Comparison of ENCODE assay signal across 8 cellular contexts in genomic region chr10:3776796-3777571, GRCh38. TPM values are rescaled to one million over a fixed set of nuclear protein-coding genes. Genes with fewer than 3 reads are reported as not detected.
A peak's percentile ranks its signal among the peaks of the same experiment; 100 is the strongest.
DNase-seq lines count a peak whose midpoint lies in the region; ATAC-seq, FAIRE-seq and TF ChIP-seq lines count a peak whose summit lies in the region.

No MANE protein-coding gene starts in this region.

- peaks cover 32 to 47% of the 10 kb centered on the region in 2 experiments for H3K36me3 ChIP-seq in endothelial cell of umbilical vein (ENCODE audit: control insufficient read depth in 2 of 2, extremely low read depth in 1 of 2, insufficient read depth in 2 of 2, low read length in 2 of 2)
- peaks cover 7% of the 10 kb centered on the region for H3K36me3 ChIP-seq in neural progenitor cell

- H3K27me3 Mint-ChIP-seq in activated CD4-positive, alpha-beta memory T cell treated with anti-CD3 and anti-CD28 coated beads, Interleukin-2, amount 10 ng/mL, durations not matched to agents 7 days and 5 days, result no peaks in the 10 kb centered on the region
- H3K27me3 Mint-ChIP-seq in neural progenitor cell (ENCODE audit: insufficient read depth, low read depth), result peaks cover under 1% of the 10 kb centered on the region

- BruUV-seq in endothelial cell of umbilical vein (replicated peaks; lab: Mats Ljungman, UMichigan), result no TSS peak

- H3K4me3 ChIP-seq in endothelial cell of umbilical vein (replicated peaks in 1 of 3; ENCODE audit: insufficient read depth in 1 of 3, low read depth in 1 of 3, low read length in 3 of 3) (no peak overlapping the region), neural progenitor cell (no peak overlapping the region)

- H3K9me1 ChIP-seq in endothelial cell of umbilical vein (replicated peaks; ENCODE audit: control insufficient read depth, extremely low read depth, insufficient read depth, low read length), result no peaks in the 10 kb centered on the region

- H3K27ac Mint-ChIP-seq in activated CD4-positive, alpha-beta memory T cell treated with anti-CD3 and anti-CD28 coated beads, Interleukin-2, amount 10 ng/mL, durations not matched to agents 7 days and 5 days, result peak overlapping the region; percentile 58
- H3K27ac Mint-ChIP-seq in neural progenitor cell, result no peak overlapping the region

- H3F3A ChIP-seq in neural progenitor cell (ENCODE audit: low read depth), result peaks cover 11% of the 10 kb centered on the region

- peaks cover 78% of the 10 kb centered on the region for H3K36me3 Mint-ChIP-seq in activated CD4-positive, alpha-beta memory T cell treated with anti-CD3 and anti-CD28 coated beads, Interleukin-2, amount 10 ng/mL, durations not matched to agents 7 days and 5 days (ENCODE audit: low read depth)
- peaks cover 44% of the 10 kb centered on the region for H3K36me3 Mint-ChIP-seq in neural progenitor cell

- no peak for ATAC-seq in GM21825 (IDR thresholded peaks at IDR 0.05; ENCODE audit: unreplicated experiment)
- ATAC-seq in GM18520 (IDR thresholded peaks at IDR 0.05; ENCODE audit: unreplicated experiment), result no peak

- H3K4me1 Mint-ChIP-seq in activated CD4-positive, alpha-beta memory T cell treated with anti-CD3 and anti-CD28 coated beads, Interleukin-2, amount 10 ng/mL, durations not matched to agents 7 days and 5 days, result peaks cover 69% of the 10 kb centered on the region
- peaks cover 35% of the 10 kb centered on the region for H3K4me1 Mint-ChIP-seq in neural progenitor cell

- dilution Hi-C loops in endothelial cell of umbilical vein (cut with MboI; ENCODE audit: extremely low pct_ligation_motif_present, low sequenced_read_pairs), result no loop called here

- H3K9me3 ChIP-seq in endothelial cell of umbilical vein (replicated peaks; ENCODE audit: control insufficient read depth, insufficient read depth, low read length) (no peaks in the 10 kb centered on the region), neural progenitor cell (ENCODE audit: low read depth) (no peaks in the 10 kb centered on the region)

- H3K27ac ChIP-seq in endothelial cell of umbilical vein (ENCODE audit: insufficient read depth, low read depth, low read length) (peak overlapping the region; percentile 36), neural progenitor cell (no peak overlapping the region)

- no peak for FAIRE-seq in endothelial cell of umbilical vein (lab: Jason Lieb, UNC)

- CTCF ChIA-PET in activated CD4-positive, alpha-beta memory T cell treated with anti-CD3 and anti-CD28 coated beads, Interleukin-2, amount 10 ng/mL, durations not matched to agents 7 days and 5 days (lab: Charles Lee), result interaction anchor here (0.6 to 2.5 kb wide), 5 partner anchors 19 to 537 kb away, joined by 3 to 11 read pairs (median 3); no protein-coding TSS in a partner anchor
- CTCF ChIA-PET in endothelial cell of umbilical vein (lab: Charles Lee), result interaction anchor here (1.1 to 2.5 kb wide), 6 partner anchors 23 to 994 kb away, joined by 3 to 23 read pairs (median 6); no protein-coding TSS in a partner anchor

- TF ChIP-seq CTCF in endothelial cell of umbilical vein (IDR thresholded peaks at IDR 0.05; ENCODE audit: extremely low read depth in 1 of 2, insufficient read depth in 1 of 2, low read depth in 1 of 2, low read length in 2 of 2), result no peak
- TF ChIP-seq CTCF in neural progenitor cell (IDR thresholded peaks at IDR 0.05), result no peak

- peak; percentile 52 for DNase-seq in activated gamma-delta T cell treated with Interleukin-2 at 50 U/mL for 16 hours
- no peak for DNase-seq in activated gamma-delta T cell (lab: John Stamatoyannopoulos, UW)
- DNase-seq in activated CD4-positive, alpha-beta memory T cell treated with anti-CD3 and anti-CD28 coated beads, Interleukin-2, amount 10 ng/mL, durations not matched to agents 7 days and 5 days, result peak; percentile 64
- DNase-seq in endothelial cell of umbilical vein (ENCODE audit: low read depth, low spot score), result peak; percentile 78
- DNase-seq in neural progenitor cell (ENCODE audit: low spot score), result no peak
- no peak for DNase-seq in cortex of kidney (lab: John Stamatoyannopoulos, UW)

- H3K4me3 Mint-ChIP-seq in activated CD4-positive, alpha-beta memory T cell treated with anti-CD3 and anti-CD28 coated beads, Interleukin-2, amount 10 ng/mL, durations not matched to agents 7 days and 5 days, result peak overlapping the region; percentile 47
- H3K4me3 Mint-ChIP-seq in neural progenitor cell, result peak overlapping the region; percentile 48

- peaks cover 55% of the 10 kb centered on the region for H3K4me1 ChIP-seq in endothelial cell of umbilical vein (ENCODE audit: control insufficient read depth, extremely low read depth, insufficient read depth, low read length)
- H3K4me1 ChIP-seq in neural progenitor cell, result peaks cover 12% of the 10 kb centered on the region

- TF ChIP-seq POLR2A in endothelial cell of umbilical vein (IDR thresholded peaks at IDR 0.05; ENCODE audit: low read depth, low read length), result peak; percentile 37

- no peaks in the 10 kb centered on the region for H3K9me3 Mint-ChIP-seq in activated CD4-positive, alpha-beta memory T cell treated with anti-CD3 and anti-CD28 coated beads, Interleukin-2, amount 10 ng/mL, durations not matched to agents 7 days and 5 days
- H3K9me3 Mint-ChIP-seq in neural progenitor cell, result peaks cover 2% of the 10 kb centered on the region

- H4K20me1 ChIP-seq in endothelial cell of umbilical vein (replicated peaks; ENCODE audit: control insufficient read depth, extremely low read depth, insufficient read depth, low read length), result no peaks in the 10 kb centered on the region
- H4K20me1 ChIP-seq in neural progenitor cell (ENCODE audit: low read depth), result peaks cover 54% of the 10 kb centered on the region

- H3K27me3 ChIP-seq in endothelial cell of umbilical vein (ENCODE audit: control insufficient read depth in 2 of 2, insufficient read depth in 2 of 2, low read length in 2 of 2) (no peaks in the 10 kb centered on the region), neural progenitor cell (no peaks in the 10 kb centered on the region)

- no peak overlapping the region for H2AFZ ChIP-seq in endothelial cell of umbilical vein (ENCODE audit: low read depth, low read length)
- no peak overlapping the region for H2AFZ ChIP-seq in neural progenitor cell (replicated peaks)

- H3K9ac ChIP-seq in endothelial cell of umbilical vein (replicated peaks; ENCODE audit: extremely low read depth, insufficient read depth, low read length), result peak overlapping the region; percentile 15
- no peak overlapping the region for H3K9ac ChIP-seq in neural progenitor cell

- POLR2A ChIA-PET in activated CD4-positive, alpha-beta memory T cell treated with anti-CD3 and anti-CD28 coated beads, Interleukin-2, amount 10 ng/mL, durations not matched to agents 7 days and 5 days (lab: Charles Lee), result interaction anchor here (0.6 to 7.3 kb wide), 21 partner anchors 7 to 604 kb away, joined by 3 to 164 read pairs (median 4); partner anchors contain the start of genes KLF6 and PITRM1
- POLR2A ChIA-PET in endothelial cell of umbilical vein (lab: Charles Lee), result interaction anchor here (0.7 to 2.6 kb wide), 3 partner anchors 8 to 1005 kb away, joined by 3 to 13 read pairs (median 4); partner anchors contain the start of gene KLF6

- H3K79me2 ChIP-seq in endothelial cell of umbilical vein (ENCODE audit: control insufficient read depth, insufficient read depth, low read length) (peaks cover 44% of the 10 kb centered on the region), neural progenitor cell (ENCODE audit: low read depth) (peaks cover 29% of the 10 kb centered on the region)

- intact Hi-C loops in endothelial cell of umbilical vein (cut with micrococcal nuclease), result loop anchor here (1.0 kb wide), 2 partner anchors 310 to 322 kb away; no protein-coding TSS in a partner anchor

- H3K4me2 ChIP-seq in endothelial cell of umbilical vein (ENCODE audit: insufficient read depth, low read length), result peak overlapping the region; percentile 27
- H3K4me2 ChIP-seq in neural progenitor cell, result peak overlapping the region; percentile 25

TF ChIP-seq in endothelial cell of umbilical vein, 7 proteins besides CTCF, POLR2A, EP300 and RAD21:
- TF ChIP-seq JUN (IDR thresholded peaks at IDR 0.05; ENCODE audit: borderline replicate concordance, insufficient read depth, insufficient read length, low read depth), result no peak
- TF ChIP-seq POLR2AphosphoS5 (IDR thresholded peaks at IDR 0.05; ENCODE audit: insufficient read depth, low read depth, low read length), result peak; percentile 27
- TF ChIP-seq MYC (IDR thresholded peaks at IDR 0.05; ENCODE audit: low read depth, low read length), result no peak
- TF ChIP-seq GATA2 (IDR thresholded peaks at IDR 0.05; ENCODE audit: insufficient read depth, insufficient read length, low read depth, low read length), result no peak
- TF ChIP-seq EZH2 (IDR thresholded peaks at IDR 0.05; ENCODE audit: borderline replicate concordance, low read depth, low read length, severe bottlenecking), result no peak
- TF ChIP-seq FOS (IDR thresholded peaks at IDR 0.05; ENCODE audit: borderline replicate concordance, insufficient read depth, low read length), result peak; percentile 40
- TF ChIP-seq MAX (IDR thresholded peaks at IDR 0.05; ENCODE audit: insufficient read depth, insufficient read length), result no peak

RNA-seq across cellular contexts. Expression of gene KLF6, which starts 8.0 kb away (rescaled TPM):
- total RNA-seq in activated CD4-positive, alpha-beta memory T cell treated with anti-CD3 and anti-CD28 coated beads, Interleukin-2, amount 10 ng/mL, durations not matched to agents 7 days and 5 days, result 100 to 1,000 TPM; 220 to 228 TPM
- total RNA-seq in endothelial cell of umbilical vein (307 and 330 TPM in 2 replicates), neural progenitor cell (ENCODE audit: low replicate concordance) (8.7 and 11.9 TPM in 2 replicates)
- polyA plus RNA-seq in endothelial cell of umbilical vein, result 144 and 183 TPM in 2 replicates
- 117 and 146 TPM in 2 replicates for polyA plus RNA-seq in endothelial cell of umbilical vein (2011; cell fraction: cytosol; rRNA removed)
- 913 and 1,014 TPM in 2 replicates for polyA plus RNA-seq in endothelial cell of umbilical vein (2011; cell fraction: nucleus; rRNA removed)
- 258 and 323 TPM in 2 replicates for polyA plus RNA-seq in endothelial cell of umbilical vein (2012)
- polyA minus RNA-seq in endothelial cell of umbilical vein, result 717 and 821 TPM in 2 replicates
- 6.0 TPM for polyA minus RNA-seq in endothelial cell of umbilical vein (2011; cell fraction: cytosol; rRNA and poly(A)+ RNA removed)
- 1,291 and 1,303 TPM in 2 replicates for polyA minus RNA-seq in endothelial cell of umbilical vein (2011; cell fraction: nucleus; rRNA and poly(A)+ RNA removed)

Comparison
In these comparisons a context has a peak if more than half of its experiments do, and no peak if none do; other contexts are left out.
1. DNase-seq: peak in activated gamma-delta T cell treated with Interleukin-2 at 50 U/mL for 16 hours (single experiment), activated CD4-positive, alpha-beta memory T cell treated with anti-CD3 and anti-CD28 coated beads, Interleukin-2, amount 10 ng/mL, durations not matched to agents 7 days and 5 days (single experiment) and endothelial cell of umbilical vein (single experiment); none in activated gamma-delta T cell (single experiment), neural progenitor cell (single experiment) and cortex of kidney (single experiment).
2. RNA of gene KLF6, which starts 8.0 kb away (total RNA-seq): 307 to 330 TPM in endothelial cell of umbilical vein and 220 to 228 TPM in activated CD4-positive, alpha-beta memory T cell treated with anti-CD3 and anti-CD28 coated beads, Interleukin-2, amount 10 ng/mL, durations not matched to agents 7 days and 5 days; 8.7 to 11.9 TPM in neural progenitor cell; every median in the first group is over 10 times any median in the second.